ENCODE assay signal across 1 cellular context in the genomic region with DNA sequence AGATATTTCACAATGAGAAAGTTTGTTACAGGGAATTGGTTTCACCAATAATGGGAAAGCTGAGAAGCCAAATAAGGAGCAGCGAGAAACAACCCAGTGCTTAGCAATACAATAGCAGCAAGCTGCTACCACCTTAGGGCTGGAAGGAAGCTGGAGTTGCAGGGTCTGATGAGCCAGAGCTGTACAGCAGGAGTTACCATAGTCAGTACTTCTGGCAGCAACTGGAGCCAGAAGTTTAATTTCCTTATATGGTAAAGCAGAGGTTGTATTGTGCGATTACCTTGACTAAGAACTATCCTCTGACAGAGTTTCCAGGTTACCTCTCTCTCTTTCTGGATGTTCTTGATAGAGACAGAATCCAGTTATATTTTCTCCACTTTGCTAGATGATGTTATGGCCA.
A peak's percentile ranks its signal among the peaks of the same experiment; 100 is the strongest.
TF ChIP-seq lines count a peak whose summit lies in the region.

No MANE protein-coding gene starts in this region.

TF ChIP-seq in GM23338, 12 proteins besides CTCF, POLR2A, EP300 and RAD21 (continued from another document):
- TF ChIP-seq, protein P1, sequence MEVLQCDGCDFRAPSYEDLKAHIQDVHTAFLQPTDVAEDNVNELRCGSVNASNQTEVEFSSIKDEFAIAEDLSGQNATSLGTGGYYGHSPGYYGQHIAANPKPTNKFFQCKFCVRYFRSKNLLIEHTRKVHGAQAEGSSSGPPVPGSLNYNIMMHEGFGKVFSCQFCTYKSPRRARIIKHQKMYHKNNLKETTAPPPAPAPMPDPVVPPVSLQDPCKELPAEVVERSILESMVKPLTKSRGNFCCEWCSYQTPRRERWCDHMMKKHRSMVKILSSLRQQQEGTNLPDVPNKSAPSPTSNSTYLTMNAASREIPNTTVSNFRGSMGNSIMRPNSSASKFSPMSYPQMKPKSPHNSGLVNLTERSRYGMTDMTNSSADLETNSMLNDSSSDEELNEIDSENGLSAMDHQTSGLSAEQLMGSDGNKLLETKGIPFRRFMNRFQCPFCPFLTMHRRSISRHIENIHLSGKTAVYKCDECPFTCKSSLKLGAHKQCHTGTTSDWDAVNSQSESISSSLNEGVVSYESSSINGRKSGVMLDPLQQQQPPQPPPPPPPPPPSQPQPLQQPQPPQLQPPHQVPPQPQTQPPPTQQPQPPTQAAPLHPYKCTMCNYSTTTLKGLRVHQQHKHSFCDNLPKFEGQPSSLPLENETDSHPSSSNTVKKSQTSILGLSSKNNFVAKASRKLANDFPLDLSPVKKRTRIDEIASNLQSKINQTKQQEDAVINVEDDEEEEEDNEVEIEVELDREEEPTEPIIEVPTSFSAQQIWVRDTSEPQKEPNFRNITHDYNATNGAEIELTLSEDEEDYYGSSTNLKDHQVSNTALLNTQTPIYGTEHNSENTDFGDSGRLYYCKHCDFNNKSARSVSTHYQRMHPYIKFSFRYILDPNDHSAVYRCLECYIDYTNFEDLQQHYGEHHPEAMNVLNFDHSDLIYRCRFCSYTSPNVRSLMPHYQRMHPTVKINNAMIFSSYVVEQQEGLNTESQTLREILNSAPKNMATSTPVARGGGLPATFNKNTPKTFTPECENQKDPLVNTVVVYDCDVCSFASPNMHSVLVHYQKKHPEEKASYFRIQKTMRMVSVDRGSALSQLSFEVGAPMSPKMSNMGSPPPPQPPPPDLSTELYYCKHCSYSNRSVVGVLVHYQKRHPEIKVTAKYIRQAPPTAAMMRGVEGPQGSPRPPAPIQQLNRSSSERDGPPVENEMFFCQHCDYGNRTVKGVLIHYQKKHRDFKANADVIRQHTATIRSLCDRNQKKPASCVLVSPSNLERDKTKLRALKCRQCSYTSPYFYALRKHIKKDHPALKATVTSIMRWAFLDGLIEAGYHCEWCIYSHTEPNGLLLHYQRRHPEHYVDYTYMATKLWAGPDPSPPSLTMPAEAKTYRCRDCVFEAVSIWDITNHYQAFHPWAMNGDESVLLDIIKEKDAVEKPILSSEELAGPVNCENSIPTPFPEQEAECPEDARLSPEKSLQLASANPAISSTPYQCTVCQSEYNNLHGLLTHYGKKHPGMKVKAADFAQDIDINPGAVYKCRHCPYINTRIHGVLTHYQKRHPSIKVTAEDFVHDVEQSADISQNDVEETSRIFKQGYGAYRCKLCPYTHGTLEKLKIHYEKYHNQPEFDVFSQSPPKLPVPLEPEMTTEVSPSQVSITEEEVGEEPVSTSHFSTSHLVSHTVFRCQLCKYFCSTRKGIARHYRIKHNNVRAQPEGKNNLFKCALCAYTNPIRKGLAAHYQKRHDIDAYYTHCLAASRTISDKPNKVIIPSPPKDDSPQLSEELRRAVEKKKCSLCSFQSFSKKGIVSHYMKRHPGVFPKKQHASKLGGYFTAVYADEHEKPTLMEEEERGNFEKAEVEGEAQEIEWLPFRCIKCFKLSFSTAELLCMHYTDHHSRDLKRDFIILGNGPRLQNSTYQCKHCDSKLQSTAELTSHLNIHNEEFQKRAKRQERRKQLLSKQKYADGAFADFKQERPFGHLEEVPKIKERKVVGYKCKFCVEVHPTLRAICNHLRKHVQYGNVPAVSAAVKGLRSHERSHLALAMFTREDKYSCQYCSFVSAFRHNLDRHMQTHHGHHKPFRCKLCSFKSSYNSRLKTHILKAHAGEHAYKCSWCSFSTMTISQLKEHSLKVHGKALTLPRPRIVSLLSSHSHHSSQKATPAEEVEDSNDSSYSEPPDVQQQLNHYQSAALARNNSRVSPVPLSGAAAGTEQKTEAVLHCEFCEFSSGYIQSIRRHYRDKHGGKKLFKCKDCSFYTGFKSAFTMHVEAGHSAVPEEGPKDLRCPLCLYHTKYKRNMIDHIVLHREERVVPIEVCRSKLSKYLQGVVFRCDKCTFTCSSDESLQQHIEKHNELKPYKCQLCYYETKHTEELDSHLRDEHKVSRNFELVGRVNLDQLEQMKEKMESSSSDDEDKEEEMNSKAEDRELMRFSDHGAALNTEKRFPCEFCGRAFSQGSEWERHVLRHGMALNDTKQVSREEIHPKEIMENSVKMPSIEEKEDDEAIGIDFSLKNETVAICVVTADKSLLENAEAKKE (CRISPR knock-in tag; IDR thresholded peaks at IDR 0.05): peak; percentile 55; the same call in 1 of the 2 replicates
- no peak for TF ChIP-seq EZH2phosphoT487 (IDR thresholded peaks at IDR 0.05; ENCODE audit: unreplicated experiment)
